14 cellular contexts compared by ENCODE assay signal in genomic region chr13:98439896-98440295, GRCh38.
A peak's percentile ranks its signal among the peaks of the same experiment; 100 is the strongest.
DNase-seq lines count a peak whose midpoint lies in the region; ATAC-seq and TF ChIP-seq lines count a peak whose summit lies in the region.
"Had no signal": no experiment of that assay in that cellular context is flagged by ENCODE, and none has a peak within 500 bp of the region (broad histone marks: within the 10 kb centered on the region; RNA-seq: fewer than 3 reads in every experiment).

No MANE protein-coding gene starts in this region.

- H3K36me3 Mint-ChIP-seq in activated naive CD4-positive, alpha-beta T cell treated with anti-CD3 and anti-CD28 coated beads, Interleukin-2, amount 50 U/mL, for 24 hours = no peaks in the 10 kb centered on the region
- H3K36me3 Mint-ChIP-seq in endothelial cell (ENCODE audit: low read depth, unreplicated experiment) = peaks cover 27% of the 10 kb centered on the region
- peaks cover 15% of the 10 kb centered on the region for H3K36me3 Mint-ChIP-seq in neural crest cell (ENCODE audit: low read depth)
- H3K36me3 Mint-ChIP-seq: CD4-positive, CD25-positive, alpha-beta regulatory T cell; IgD-negative memory B cell had no signal

- H3K27me3 Mint-ChIP-seq in activated naive CD4-positive, alpha-beta T cell treated with anti-CD3 and anti-CD28 coated beads, Interleukin-2, amount 50 U/mL, for 24 hours = no peaks in the 10 kb centered on the region
- H3K27me3 Mint-ChIP-seq in endothelial cell (ENCODE audit: unreplicated experiment) = peaks cover 10% of the 10 kb centered on the region
- H3K27me3 Mint-ChIP-seq in neural crest cell (ENCODE audit: low read depth) = peaks cover 3% of the 10 kb centered on the region

- no peak for TF ChIP-seq CTCF in endothelial cell (IDR thresholded peaks at IDR 0.05; ENCODE audit: unreplicated experiment)
- no peak for TF ChIP-seq CTCF in neural crest cell (conservative IDR thresholded peaks at IDR 0.05)

- DNase-seq in activated naive CD4-positive, alpha-beta T cell treated with anti-CD3 and anti-CD28 coated beads, Interleukin-2, amount 50 U/mL, for 16 hours = no peak
- DNase-seq in endothelial cell (ENCODE audit: low spot score) = no peak
- DNase-seq in neural crest cell (ENCODE audit: low read depth, low spot score) = no peak
- DNase-seq in stimulated activated naive CD8-positive, alpha-beta T cell treated with anti-CD3 and anti-CD28 coated beads, Interleukin-15, Interleukin-2, amounts not matched to agents 100 U/mL and 50 U/mL, for 24 hours = no peak
- no peak for DNase-seq in cerebellum (ENCODE audit: low spot score)
- DNase-seq in NCI-H2107 treated with DMSO at 0.1 percent for 48 hours (lab: John Stamatoyannopoulos, UW; ENCODE audit: unreplicated experiment) = no peak
- DNase-seq: ACHN; Calu3; CD4-positive, CD25-positive, alpha-beta regulatory T cell; DMS 273 treated with DMSO at 0.1 percent for 48 hours; GM23248 had no signal

- H3K9me3 Mint-ChIP-seq in activated naive CD4-positive, alpha-beta T cell treated with anti-CD3 and anti-CD28 coated beads, Interleukin-2, amount 50 U/mL, for 24 hours = no peaks in the 10 kb centered on the region
- H3K9me3 Mint-ChIP-seq in endothelial cell (ENCODE audit: unreplicated experiment) = no peaks in the 10 kb centered on the region
- no peaks in the 10 kb centered on the region for H3K9me3 Mint-ChIP-seq in neural crest cell
- H3K9me3 Mint-ChIP-seq: CD4-positive, CD25-positive, alpha-beta regulatory T cell; IgD-negative memory B cell had no signal

- H3K27ac Mint-ChIP-seq in activated naive CD4-positive, alpha-beta T cell treated with anti-CD3 and anti-CD28 coated beads, Interleukin-2, amount 50 U/mL, for 24 hours = peak overlapping the region; percentile 35
- H3K27ac Mint-ChIP-seq in endothelial cell (ENCODE audit: unreplicated experiment) (no peak overlapping the region), neural crest cell (ENCODE audit: unreplicated experiment) (peak overlapping the region; percentile 12)
- H3K27ac Mint-ChIP-seq: CD4-positive, CD25-positive, alpha-beta regulatory T cell; IgD-negative memory B cell had no signal

- peaks cover 6% of the 10 kb centered on the region for H3K4me1 Mint-ChIP-seq in activated naive CD4-positive, alpha-beta T cell treated with anti-CD3 and anti-CD28 coated beads, Interleukin-2, amount 50 U/mL, for 24 hours
- H3K4me1 Mint-ChIP-seq in endothelial cell (ENCODE audit: unreplicated experiment) (peaks cover 14% of the 10 kb centered on the region), neural crest cell (peaks cover 4% of the 10 kb centered on the region)
- H3K4me1 Mint-ChIP-seq: IgD-negative memory B cell had no signal

- no peak for ATAC-seq in stimulated activated naive CD8-positive, alpha-beta T cell treated with anti-CD3 and anti-CD28 coated beads, Interleukin-15, Interleukin-2, amounts not matched to agents 100 U/mL and 50 U/mL, for 24 hours
- ATAC-seq: GM12878 had no signal

- no peak overlapping the region for H3K4me3 Mint-ChIP-seq in activated naive CD4-positive, alpha-beta T cell treated with anti-CD3 and anti-CD28 coated beads, Interleukin-2, amount 50 U/mL, for 24 hours
- peak overlapping the region; percentile 47 for H3K4me3 Mint-ChIP-seq in endothelial cell (ENCODE audit: unreplicated experiment)
- H3K4me3 Mint-ChIP-seq in neural crest cell = peak overlapping the region; percentile 38
- H3K4me3 Mint-ChIP-seq: CD4-positive, CD25-positive, alpha-beta regulatory T cell; IgD-negative memory B cell had no signal
